Comparison of ENCODE assay signal across 8 cellular contexts in the genomic region with DNA sequence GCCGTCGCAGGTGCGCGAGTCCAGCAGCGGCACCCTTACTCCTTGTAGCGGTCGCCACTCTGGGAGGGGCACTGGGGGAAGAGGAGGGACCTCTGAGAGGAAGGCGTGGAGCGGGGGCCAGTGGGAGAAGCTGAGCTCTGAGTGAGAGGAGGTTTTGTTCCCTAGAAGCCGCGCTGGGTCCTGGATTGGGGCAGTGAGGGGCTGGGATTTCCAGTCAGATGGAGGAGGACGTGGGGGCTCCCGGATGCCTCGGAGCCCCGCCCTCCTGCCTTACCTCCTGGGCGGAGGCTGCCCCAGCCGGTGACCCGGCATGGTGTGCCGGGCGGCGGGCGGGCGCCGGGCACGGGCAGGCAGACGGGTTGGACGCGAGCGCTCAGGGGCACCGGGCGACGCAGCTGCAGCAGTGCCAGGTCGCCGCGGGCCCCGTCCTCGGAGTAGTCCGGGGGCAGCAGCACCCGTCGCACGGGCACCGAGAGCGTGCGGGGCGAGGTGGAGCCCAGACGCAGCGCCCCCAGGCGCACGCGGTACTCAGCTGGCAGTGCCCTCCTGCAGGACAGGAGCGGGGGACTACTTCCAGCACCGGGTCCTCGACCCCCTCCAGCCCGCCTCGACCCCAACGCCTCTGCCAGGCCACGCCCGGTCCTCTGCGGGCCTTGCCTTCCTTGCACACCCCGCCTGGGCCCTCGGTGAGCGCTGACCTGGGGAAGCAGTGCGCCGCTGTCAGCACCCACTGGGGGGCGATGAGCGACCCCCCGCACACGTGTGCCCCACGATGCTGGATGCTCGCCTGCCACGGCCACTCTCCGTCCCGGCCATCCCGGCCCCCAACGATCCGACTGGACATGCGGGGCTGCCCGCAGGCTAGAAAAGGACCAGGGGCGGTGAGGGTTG. TPM values are rescaled to one million over a fixed set of nuclear protein-coding genes. Genes with fewer than 3 reads are reported as not detected.
DNase-seq lines count a peak whose midpoint lies in the region; ATAC-seq and TF ChIP-seq lines count a peak whose summit lies in the region.

No MANE protein-coding gene starts in this region.

- DNase-seq in CD8-positive, alpha-beta T cell, result peak in 4 of 7 experiments; percentile 26 to 72 (median 38)
- DNase-seq in RWPE1 (ENCODE audit: low spot score) (no peak), retina (peak; percentile 43), cerebellar nuclear complex (lab: John Stamatoyannopoulos, UW) (no peak)
- no peak for DNase-seq in effector memory CD8-positive, alpha-beta T cell

- peaks cover 7% of the 10 kb centered on the region for H3K4me1 Mint-ChIP-seq in CD8-positive, alpha-beta T cell (ENCODE audit: low read depth)
- H3K4me1 Mint-ChIP-seq in effector memory CD8-positive, alpha-beta T cell (ENCODE audit: low read depth in 2 of 2), result peaks cover 3 to 7% of the 10 kb centered on the region in 2 donors

- POLR2A ChIA-PET in CD8-positive, alpha-beta T cell (lab: Charles Lee), result interaction anchor here (0.6 to 1.1 kb wide), 3 partner anchors 35 to 1484 kb away, joined by 3 to 4 read pairs (median 3); no protein-coding TSS in a partner anchor
- POLR2A ChIA-PET in RWPE1 (lab: Yijun Ruan, JAX; ENCODE audit: low non-redundant PET), result no interaction called here

- intact Hi-C loops in CD8-positive, alpha-beta T cell (cut with DNase I, micrococcal nuclease), result no loop called here

- H3K36me3 ChIP-seq in CD8-positive, alpha-beta T cell (ENCODE audit: insufficient read depth, low read length), result no peaks in the 10 kb centered on the region

- peak overlapping the region; percentile 46 for H3K4me3 ChIP-seq in CD8-positive, alpha-beta T cell (ENCODE audit: low read depth, low read length)

- H3K9me3 Mint-ChIP-seq in CD8-positive, alpha-beta T cell, result no peaks in the 10 kb centered on the region
- H3K9me3 Mint-ChIP-seq in effector memory CD8-positive, alpha-beta T cell, result no peaks in the 10 kb centered on the region

- peak; percentile 78 for ATAC-seq in CD8-positive, alpha-beta T cell
- ATAC-seq in effector memory CD8-positive, alpha-beta T cell (replicated peaks), result peak; percentile 75
- ATAC-seq in GM18498 (IDR thresholded peaks at IDR 0.05; ENCODE audit: unreplicated experiment), result no peak
- ATAC-seq in GM21619 (IDR thresholded peaks at IDR 0.05; ENCODE audit: unreplicated experiment), result no peak
- ATAC-seq in HG03521 (IDR thresholded peaks at IDR 0.05; ENCODE audit: unreplicated experiment), result no peak

- peak; percentile 28 for TF ChIP-seq CTCF in CD8-positive, alpha-beta T cell (IDR thresholded peaks at IDR 0.05)
- TF ChIP-seq CTCF in RWPE1 (conservative IDR thresholded peaks at IDR 0.05; ENCODE audit: low read depth), result peak; percentile 33; the same call in 1 of the 2 replicates

- CTCF ChIA-PET in CD8-positive, alpha-beta T cell (lab: Charles Lee), result interaction anchor here (1.4 to 2.1 kb wide), 3 partner anchors 12 to 83 kb away, joined by 3 to 8 read pairs (median 7); no protein-coding TSS in a partner anchor
- CTCF ChIA-PET in RWPE1 (lab: Yijun Ruan, JAX), result interaction anchor here (1.0 kb wide), 1 partner anchor 83 kb away, joined by 4 read pairs; no protein-coding TSS in a partner anchor

- H3K36me3 Mint-ChIP-seq in CD8-positive, alpha-beta T cell, result no peaks in the 10 kb centered on the region
- H3K36me3 Mint-ChIP-seq in effector memory CD8-positive, alpha-beta T cell (ENCODE audit: insufficient read depth), result no peaks in the 10 kb centered on the region

- H3K27ac Mint-ChIP-seq in CD8-positive, alpha-beta T cell, result peak overlapping the region; percentile 18
- H3K27ac Mint-ChIP-seq in effector memory CD8-positive, alpha-beta T cell, result peak overlapping the region; percentile 25 to 75

- peak overlapping the region; percentile 86 for H3K4me3 Mint-ChIP-seq in CD8-positive, alpha-beta T cell
- H3K4me3 Mint-ChIP-seq in effector memory CD8-positive, alpha-beta T cell, result peak overlapping the region; percentile 87

- H3K27me3 Mint-ChIP-seq in CD8-positive, alpha-beta T cell (ENCODE audit: low read depth), result peaks cover 12% of the 10 kb centered on the region
- H3K27me3 Mint-ChIP-seq in effector memory CD8-positive, alpha-beta T cell, result peaks cover 5 to 12% of the 10 kb centered on the region in 2 donors

- peaks cover 16% of the 10 kb centered on the region for H3K4me1 ChIP-seq in CD8-positive, alpha-beta T cell (ENCODE audit: insufficient read depth, low read length)

- H3K9me3 ChIP-seq in CD8-positive, alpha-beta T cell (ENCODE audit: low read length), result no peaks in the 10 kb centered on the region

- no peaks in the 10 kb centered on the region for H3K27me3 ChIP-seq in CD8-positive, alpha-beta T cell (ENCODE audit: insufficient read depth, low read length)

- H3K27ac ChIP-seq in CD8-positive, alpha-beta T cell (ENCODE audit: low read depth, low read length), result no peak overlapping the region
- no peak overlapping the region for H3K27ac ChIP-seq in RWPE1

RNA-seq across cellular contexts. Expression of gene PRSS33, which starts 2.0 kb away (rescaled TPM):
- total RNA-seq in CD8-positive, alpha-beta T cell, result not detected

RNA-seq across cellular contexts. Expression of gene ELOB, which starts 8.3 kb away (rescaled TPM):
- total RNA-seq in CD8-positive, alpha-beta T cell, result 10 to 100 TPM; 70.3 to 71.5 TPM

RNA-seq across cellular contexts. Expression of gene PRSS41, which starts 12.9 kb away (rescaled TPM):
- not detected for total RNA-seq in CD8-positive, alpha-beta T cell

RNA-seq across cellular contexts. Expression of gene PRSS21, which starts 31.7 kb away (rescaled TPM):
- total RNA-seq in CD8-positive, alpha-beta T cell, result 1 to 10 TPM; 1.4 to 2.5 TPM

RNA-seq across cellular contexts. Expression of gene SRRM2, which starts 32.9 kb away (rescaled TPM):
- total RNA-seq in CD8-positive, alpha-beta T cell, result 1,000 to 10,000 TPM; 1,249 to 1,283 TPM

Comparison
In these comparisons a context has a peak if more than half of its experiments do, and no peak if none do; other contexts are left out.
1. ATAC-seq: peak in CD8-positive, alpha-beta T cell (single experiment) and effector memory CD8-positive, alpha-beta T cell (single experiment); none in GM18498 (single experiment), GM21619 (single experiment) and HG03521 (single experiment).
2. DNase-seq: peak in CD8-positive, alpha-beta T cell (4 of 7) and retina (single experiment); none in RWPE1 (single experiment), effector memory CD8-positive, alpha-beta T cell (0 of 3) and cerebellar nuclear complex (0 of 2).